ENCODE assay signal across 1 cellular context in genomic region chr12:14841761-14842160, GRCh38.
TF ChIP-seq lines count a peak whose summit lies in the region.

No MANE protein-coding gene starts in this region.

TF ChIP-seq in HepG2, 621 proteins besides CTCF, POLR2A, EP300 and RAD21 (continued from another document and continues in another):
- TF ChIP-seq, protein P1, sequence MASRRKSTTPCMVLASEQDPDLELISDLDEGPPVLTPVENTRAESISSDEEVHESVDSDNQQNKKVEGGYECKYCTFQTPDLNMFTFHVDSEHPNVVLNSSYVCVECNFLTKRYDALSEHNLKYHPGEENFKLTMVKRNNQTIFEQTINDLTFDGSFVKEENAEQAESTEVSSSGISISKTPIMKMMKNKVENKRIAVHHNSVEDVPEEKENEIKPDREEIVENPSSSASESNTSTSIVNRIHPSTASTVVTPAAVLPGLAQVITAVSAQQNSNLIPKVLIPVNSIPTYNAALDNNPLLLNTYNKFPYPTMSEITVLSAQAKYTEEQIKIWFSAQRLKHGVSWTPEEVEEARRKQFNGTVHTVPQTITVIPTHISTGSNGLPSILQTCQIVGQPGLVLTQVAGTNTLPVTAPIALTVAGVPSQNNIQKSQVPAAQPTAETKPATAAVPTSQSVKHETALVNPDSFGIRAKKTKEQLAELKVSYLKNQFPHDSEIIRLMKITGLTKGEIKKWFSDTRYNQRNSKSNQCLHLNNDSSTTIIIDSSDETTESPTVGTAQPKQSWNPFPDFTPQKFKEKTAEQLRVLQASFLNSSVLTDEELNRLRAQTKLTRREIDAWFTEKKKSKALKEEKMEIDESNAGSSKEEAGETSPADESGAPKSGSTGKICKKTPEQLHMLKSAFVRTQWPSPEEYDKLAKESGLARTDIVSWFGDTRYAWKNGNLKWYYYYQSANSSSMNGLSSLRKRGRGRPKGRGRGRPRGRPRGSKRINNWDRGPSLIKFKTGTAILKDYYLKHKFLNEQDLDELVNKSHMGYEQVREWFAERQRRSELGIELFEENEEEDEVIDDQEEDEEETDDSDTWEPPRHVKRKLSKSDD (CRISPR knock-in tag; IDR thresholded peaks at IDR 0.05; ENCODE audit: low read depth), result no peak
- TF ChIP-seq RFXANK (CRISPR knock-in tag; IDR thresholded peaks at IDR 0.05) (no peak), HMGXB3 (CRISPR knock-in tag; IDR thresholded peaks at IDR 0.05; ENCODE audit: borderline replicate concordance) (no peak), MIER2 (CRISPR knock-in tag; IDR thresholded peaks at IDR 0.05) (peak; percentile 75; the same call in 1 of the 2 replicates), RARA (CRISPR knock-in tag; IDR thresholded peaks at IDR 0.05) (peak; percentile 51; the same call in 1 of the 2 replicates), BCL6 (CRISPR knock-in tag; IDR thresholded peaks at IDR 0.05) (0 out of 2 replicates have a peak, but pooled peaks have one; percentile 20), HOXA7 (CRISPR knock-in tag; IDR thresholded peaks at IDR 0.05) (no peak), TBL1XR1 (IDR thresholded peaks at IDR 0.05; ENCODE audit: borderline replicate concordance, low read length, partially characterized antibody) (no peak), ZNF672 (CRISPR knock-in tag; IDR thresholded peaks at IDR 0.05) (no peak), ZNF644 (CRISPR knock-in tag; IDR thresholded peaks at IDR 0.05; ENCODE audit: low read depth) (peak; percentile 87), CENPX (CRISPR knock-in tag; IDR thresholded peaks at IDR 0.05) (no peak), RBAK (CRISPR knock-in tag; IDR thresholded peaks at IDR 0.05) (no peak), ZNF431 (CRISPR knock-in tag; IDR thresholded peaks at IDR 0.05; ENCODE audit: borderline replicate concordance, low read depth) (no peak), TARDBP (CRISPR knock-in tag; IDR thresholded peaks at IDR 0.05) (0 out of 2 replicates have a peak, but pooled peaks have one; percentile 39), PPARG (CRISPR knock-in tag; conservative IDR thresholded peaks at IDR 0.05) (no peak), TAF1 (CRISPR knock-in tag; IDR thresholded peaks at IDR 0.05) (peak; percentile 63; the same call in 1 of the 2 replicates), ZFP90 (CRISPR knock-in tag; IDR thresholded peaks at IDR 0.05; ENCODE audit: borderline replicate concordance) (no peak), GFI1 (CRISPR knock-in tag; IDR thresholded peaks at IDR 0.05; ENCODE audit: borderline replicate concordance) (no peak), ZNF773 (CRISPR knock-in tag; IDR thresholded peaks at IDR 0.05; ENCODE audit: borderline replicate concordance) (no peak), ZNF792 (CRISPR knock-in tag; IDR thresholded peaks at IDR 0.05) (no peak), THAP8 (CRISPR knock-in tag; IDR thresholded peaks at IDR 0.05; ENCODE audit: borderline replicate concordance) (no peak), EZH2 (conservative IDR thresholded peaks at IDR 0.05; ENCODE audit: low read depth, low read length) (no peak), JDP2 (CRISPR knock-in tag; IDR thresholded peaks at IDR 0.05; ENCODE audit: borderline replicate concordance) (no peak), FOXA3 (CRISPR knock-in tag; IDR thresholded peaks at IDR 0.05) (peak; percentile 59; the same call in 1 of the 2 replicates), SUZ12 (IDR thresholded peaks at IDR 0.05; ENCODE audit: low read depth, low read length) (no peak), PAXIP1 (CRISPR knock-in tag; conservative IDR thresholded peaks at IDR 0.05) (peak; percentile 49; the same call in 1 of the 2 replicates), NR1H2 (CRISPR knock-in tag; IDR thresholded peaks at IDR 0.05; ENCODE audit: borderline replicate concordance, low read depth) (no peak), IRF2 (CRISPR knock-in tag; IDR thresholded peaks at IDR 0.05) (0 out of 2 replicates have a peak, but pooled peaks have one; percentile 13), DPF2 (CRISPR knock-in tag; IDR thresholded peaks at IDR 0.05; ENCODE audit: borderline replicate concordance, low read depth) (0 out of 2 replicates have a peak, but pooled peaks have one; percentile 21), ZSCAN29 (CRISPR knock-in tag; conservative IDR thresholded peaks at IDR 0.05) (no peak), RARG (CRISPR knock-in tag; IDR thresholded peaks at IDR 0.05; ENCODE audit: low read depth) (no peak)
- TF ChIP-seq, protein P2, sequence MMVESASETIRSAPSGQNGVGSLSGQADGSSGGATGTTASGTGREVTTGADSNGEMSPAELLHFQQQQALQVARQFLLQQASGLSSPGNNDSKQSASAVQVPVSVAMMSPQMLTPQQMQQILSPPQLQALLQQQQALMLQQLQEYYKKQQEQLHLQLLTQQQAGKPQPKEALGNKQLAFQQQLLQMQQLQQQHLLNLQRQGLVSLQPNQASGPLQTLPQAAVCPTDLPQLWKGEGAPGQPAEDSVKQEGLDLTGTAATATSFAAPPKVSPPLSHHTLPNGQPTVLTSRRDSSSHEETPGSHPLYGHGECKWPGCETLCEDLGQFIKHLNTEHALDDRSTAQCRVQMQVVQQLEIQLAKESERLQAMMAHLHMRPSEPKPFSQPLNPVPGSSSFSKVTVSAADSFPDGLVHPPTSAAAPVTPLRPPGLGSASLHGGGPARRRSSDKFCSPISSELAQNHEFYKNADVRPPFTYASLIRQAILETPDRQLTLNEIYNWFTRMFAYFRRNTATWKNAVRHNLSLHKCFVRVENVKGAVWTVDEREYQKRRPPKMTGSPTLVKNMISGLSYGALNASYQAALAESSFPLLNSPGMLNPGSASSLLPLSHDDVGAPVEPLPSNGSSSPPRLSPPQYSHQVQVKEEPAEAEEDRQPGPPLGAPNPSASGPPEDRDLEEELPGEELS (CRISPR knock-in tag; IDR thresholded peaks at IDR 0.05), result peak; percentile 67
- TF ChIP-seq, protein P3, sequence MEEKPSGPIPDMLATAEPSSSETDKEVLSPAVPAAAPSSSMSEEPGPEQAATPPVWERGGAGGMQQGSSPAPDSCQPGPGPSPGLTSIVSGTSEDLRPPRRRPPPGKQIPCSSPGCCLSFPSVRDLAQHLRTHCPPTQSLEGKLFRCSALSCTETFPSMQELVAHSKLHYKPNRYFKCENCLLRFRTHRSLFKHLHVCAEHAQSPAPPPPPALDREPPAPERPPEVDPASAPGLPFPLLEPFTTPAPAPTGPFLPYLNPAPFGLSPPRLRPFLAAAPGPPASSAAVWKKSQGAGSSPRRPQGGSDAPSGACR (CRISPR knock-in tag; IDR thresholded peaks at IDR 0.05), result no peak
- TF ChIP-seq, protein P4, sequence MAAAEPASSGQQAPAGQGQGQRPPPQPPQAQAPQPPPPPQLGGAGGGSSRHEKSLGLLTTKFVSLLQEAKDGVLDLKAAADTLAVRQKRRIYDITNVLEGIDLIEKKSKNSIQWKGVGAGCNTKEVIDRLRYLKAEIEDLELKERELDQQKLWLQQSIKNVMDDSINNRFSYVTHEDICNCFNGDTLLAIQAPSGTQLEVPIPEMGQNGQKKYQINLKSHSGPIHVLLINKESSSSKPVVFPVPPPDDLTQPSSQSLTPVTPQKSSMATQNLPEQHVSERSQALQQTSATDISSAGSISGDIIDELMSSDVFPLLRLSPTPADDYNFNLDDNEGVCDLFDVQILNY (CRISPR knock-in tag; conservative IDR thresholded peaks at IDR 0.05), result no peak
- TF ChIP-seq, protein P5, sequence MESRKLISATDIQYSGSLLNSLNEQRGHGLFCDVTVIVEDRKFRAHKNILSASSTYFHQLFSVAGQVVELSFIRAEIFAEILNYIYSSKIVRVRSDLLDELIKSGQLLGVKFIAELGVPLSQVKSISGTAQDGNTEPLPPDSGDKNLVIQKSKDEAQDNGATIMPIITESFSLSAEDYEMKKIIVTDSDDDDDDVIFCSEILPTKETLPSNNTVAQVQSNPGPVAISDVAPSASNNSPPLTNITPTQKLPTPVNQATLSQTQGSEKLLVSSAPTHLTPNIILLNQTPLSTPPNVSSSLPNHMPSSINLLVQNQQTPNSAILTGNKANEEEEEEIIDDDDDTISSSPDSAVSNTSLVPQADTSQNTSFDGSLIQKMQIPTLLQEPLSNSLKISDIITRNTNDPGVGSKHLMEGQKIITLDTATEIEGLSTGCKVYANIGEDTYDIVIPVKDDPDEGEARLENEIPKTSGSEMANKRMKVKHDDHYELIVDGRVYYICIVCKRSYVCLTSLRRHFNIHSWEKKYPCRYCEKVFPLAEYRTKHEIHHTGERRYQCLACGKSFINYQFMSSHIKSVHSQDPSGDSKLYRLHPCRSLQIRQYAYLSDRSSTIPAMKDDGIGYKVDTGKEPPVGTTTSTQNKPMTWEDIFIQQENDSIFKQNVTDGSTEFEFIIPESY (CRISPR knock-in tag; IDR thresholded peaks at IDR 0.05), result no peak
